Comparison of ENCODE assay signal across 20 cellular contexts in genomic region chr7:51301806-51302205, GRCh38. TPM values are rescaled to one million over a fixed set of nuclear protein-coding genes. Genes with fewer than 3 reads are reported as not detected.
"Had no signal": no experiment of that assay in that cellular context is flagged by ENCODE, and none has a peak within 500 bp of the region (broad histone marks: within the 10 kb centered on the region; RNA-seq: fewer than 3 reads in every experiment).

No MANE protein-coding gene starts in this region.

- H3K4me3 ChIP-seq: lung, ovary, tibial artery had no signal

- H3K36me3 ChIP-seq: ovary, tibial artery had no signal

- DNase-seq: activated B cell treated with CpG ODN at 0.5 μM for 24 hours; activated CD4-positive, alpha-beta T cell treated with anti-CD3 and anti-CD28 coated beads, Interleukin-2, amount 50 U/mL, for 1 hour; activated CD8-positive, alpha-beta memory T cell treated with anti-CD3 and anti-CD28 coated beads for 24 hours; activated gamma-delta T cell treated with Interleukin-2 at 50 U/mL for 16 hours; amniotic stem cell; dermis blood vessel endothelial cell; erythroblast; hypothalamus; midbrain; ovary; stimulated activated CD4-positive, alpha-beta T cell treated with anti-CD3 and anti-CD28 coated beads, Interleukin-12 subunit alpha, Interleukin-12 subunit beta, amount 100 ng/mL, for 4 hours; stimulated activated CD4-positive, alpha-beta T cell treated with anti-CD3 and anti-CD28 coated beads, Interleukin-2, amount 100 ng/mL, for 24 hours; T-helper 2 cell; tibial artery had no signal

- H3K4me1 ChIP-seq: tibial artery had no signal

- H3K36me3 Mint-ChIP-seq: activated naive CD8-positive, alpha-beta T cell; brain had no signal

- H3K9me3 ChIP-seq: ovary, tibial artery had no signal

- H3K27ac Mint-ChIP-seq: activated B cell treated with CpG ODN at 0.5 μM for 24 hours; activated naive CD8-positive, alpha-beta T cell had no signal

- H3K9me3 Mint-ChIP-seq: activated B cell treated with CpG ODN at 0.5 μM for 24 hours, neural crest cell had no signal

- H3K4me1 Mint-ChIP-seq: activated B cell treated with CpG ODN at 0.5 μM for 24 hours, neural crest cell had no signal

- H3K27me3 ChIP-seq: ovary, tibial artery had no signal

- H3K27ac ChIP-seq: ovary, tibial artery had no signal

- H3K27me3 Mint-ChIP-seq: activated B cell treated with CpG ODN at 0.5 μM for 24 hours; activated naive CD8-positive, alpha-beta T cell had no signal

- H3K4me3 Mint-ChIP-seq: activated B cell treated with CpG ODN at 0.5 μM for 24 hours; activated naive CD8-positive, alpha-beta T cell; brain; neural crest cell had no signal

RNA-seq across cellular contexts. Expression of gene COBL, which starts 14.8 kb away (rescaled TPM):
- total RNA-seq: activated B cell treated with CpG ODN at 0.5 μM for 24 hours, glomerular endothelial cell, pulmonary artery endothelial cell had no signal
